In genomic region chr1:166039805-166040204, GRCh38 we compare ENCODE assay signal across 25 cellular contexts.
"Had no signal": no experiment of that assay in that cellular context is flagged by ENCODE, and none has a peak within 500 bp of the region (broad histone marks: within the 10 kb centered on the region; RNA-seq: fewer than 3 reads in every experiment).

No MANE protein-coding gene starts in this region.

- H3K4me1 ChIP-seq: SJCRH30 had no signal

- DNase-seq: Kasumi-1, MG63, NCI-H1048, NCI-H1092 treated with DMSO at 0.1 percent for 48 hours, NCI-H1436, NCI-H146, NCI-H1694, NCI-H1930, NCI-H2029 treated with DMSO at 0.1 percent for 48 hours, NCI-H2107, NCI-H2171, NCI-H226, NCI-H446 treated with DMSO at 0.1 percent for 48 hours, NCI-H510A, NCI-H524, NCI-H82, PC-9, SHP77, SIG-M5, SJCRH30, SW 1271 had no signal

- H3K4me3 ChIP-seq: MG63, PC-9, SJCRH30, SK-N-MC had no signal

- H3K27ac ChIP-seq: PC-9, RWPE1, SJCRH30, SK-N-MC had no signal

- H2AFZ ChIP-seq: PC-9 had no signal

- H3K9me3 ChIP-seq: MG63, SJCRH30 had no signal

- H3K4me2 ChIP-seq: PC-9 had no signal

- H3K36me3 ChIP-seq: MG63, SJCRH30 had no signal

- ATAC-seq: Panc1, Right ventricle myocardium inferior had no signal

- H3K27me3 ChIP-seq: MG63, SJCRH30 had no signal
